In genomic region chr13:97856001-97856675, GRCh38 we compare ENCODE assay signal across 11 cellular contexts.
DNase-seq lines count a peak whose midpoint lies in the region; ATAC-seq and TF ChIP-seq lines count a peak whose summit lies in the region.
"Had no signal": no experiment of that assay in that cellular context is flagged by ENCODE, and none has a peak within 500 bp of the region (broad histone marks: within the 10 kb centered on the region; RNA-seq: fewer than 3 reads in every experiment).

No MANE protein-coding gene starts in this region.

- H3K27me3 Mint-ChIP-seq in effector memory CD8-positive, alpha-beta T cell: peaks cover 11 to 23% of the 10 kb centered on the region in 2 donors

- H3K9me3 Mint-ChIP-seq in effector memory CD8-positive, alpha-beta T cell: peaks cover 0 to 6% of the 10 kb centered on the region in 2 donors

- no peak overlapping the region for H3K4me3 ChIP-seq in suprapubic skin
- H3K4me3 ChIP-seq: HAP-1, Peyer's patch had no signal

- WGBS in suprapubic skin: 63% methylated on average over 9 of the region's 9 CpGs

- no peaks in the 10 kb centered on the region for H3K36me3 Mint-ChIP-seq in effector memory CD8-positive, alpha-beta T cell (ENCODE audit: insufficient read depth)

- H3K27ac Mint-ChIP-seq in effector memory CD8-positive, alpha-beta T cell: no peak overlapping the region

- H3K27ac ChIP-seq in suprapubic skin: no peak overlapping the region

- TF ChIP-seq POLR2A in suprapubic skin (IDR thresholded peaks at IDR 0.05): no peak

- no peaks in the 10 kb centered on the region for H3K9me3 ChIP-seq in suprapubic skin
- H3K9me3 ChIP-seq: HAP-1, Peyer's patch had no signal

- no peak overlapping the region for H3K4me3 Mint-ChIP-seq in effector memory CD8-positive, alpha-beta T cell

- TF ChIP-seq EP300 in suprapubic skin (IDR thresholded peaks at IDR 0.05): no peak

- ATAC-seq in GM21717 (IDR thresholded peaks at IDR 0.05; ENCODE audit: unreplicated experiment) (peak; percentile 71), SK-N-SH treated with all-trans-retinoic acid at 6 μM for 48 hours (peak; percentile 46)
- ATAC-seq in effector memory CD8-positive, alpha-beta T cell (replicated peaks): no peak

- no peaks in the 10 kb centered on the region for H3K27me3 ChIP-seq in suprapubic skin
- H3K27me3 ChIP-seq: Peyer's patch had no signal

- H3K4me1 ChIP-seq in suprapubic skin: no peaks in the 10 kb centered on the region
- H3K4me1 ChIP-seq: Peyer's patch had no signal

- no peaks in the 10 kb centered on the region for H3K36me3 ChIP-seq in suprapubic skin
- H3K36me3 ChIP-seq: HAP-1, Peyer's patch had no signal

- TF ChIP-seq CTCF in suprapubic skin (IDR thresholded peaks at IDR 0.05): no peak

- no peaks in the 10 kb centered on the region for H3K4me1 Mint-ChIP-seq in effector memory CD8-positive, alpha-beta T cell (ENCODE audit: low read depth in 2 of 2)

- DNase-seq in iPS-NIHi7 (ENCODE audit: extremely low spot score): peak; percentile 43
- DNase-seq in suprapubic skin (ENCODE audit: low spot score in 2 of 2): peak; percentile 76 to 81
- no peak for DNase-seq in NCI-H2029 (lab: John Stamatoyannopoulos, UW)
- no peak for DNase-seq in effector memory CD8-positive, alpha-beta T cell
- DNase-seq in activated T-cell treated with anti-CD3 and anti-CD28 coated beads for 4 hours: no peak
- DNase-seq in islet precursor cell: no peak
- DNase-seq: activated CD8-positive, alpha-beta memory T cell treated with anti-CD3 and anti-CD28 coated beads, Interleukin-2, amount 50 U/mL, for 4 hours had no signal

TF ChIP-seq in SK-N-SH treated with all-trans-retinoic acid at 6 μM for 48 hours, 23 proteins besides CTCF, POLR2A, EP300 and RAD21:
- no peak for TF ChIP-seq ZNF565 (CRISPR knock-in tag; conservative IDR thresholded peaks at IDR 0.05; ENCODE audit: low read depth)
- no peak for TF ChIP-seq ISL1 (CRISPR knock-in tag; IDR thresholded peaks at IDR 0.05)
TF ChIP-seq in SK-N-SH treated with all-trans-retinoic acid at 6 μM for 48 hours: peak in this region for 0.

Comparison
In these comparisons a context has a peak if more than half of its experiments do, and no peak if none do; other contexts are left out.
1. DNase-seq: peak in iPS-NIHi7 (single experiment) and suprapubic skin (2 of 2); none in NCI-H2029 (single experiment), effector memory CD8-positive, alpha-beta T cell (0 of 3), activated T-cell treated with anti-CD3 and anti-CD28 coated beads for 4 hours (single experiment) and islet precursor cell (single experiment).